8 cellular contexts compared by ENCODE assay signal in genomic region chr3:186582541-186582940, GRCh38. TPM values are rescaled to one million over a fixed set of nuclear protein-coding genes. Genes with fewer than 3 reads are reported as not detected.
"Had no signal": no experiment of that assay in that cellular context is flagged by ENCODE, and none has a peak within 500 bp of the region (broad histone marks: within the 10 kb centered on the region; RNA-seq: fewer than 3 reads in every experiment).

No MANE protein-coding gene starts in this region.

- H3K9me3 Mint-ChIP-seq: GM23338, H9 had no signal

- H3K27ac Mint-ChIP-seq: GM23338, H9 had no signal

- H3K4me1 Mint-ChIP-seq: GM23338, H9 had no signal

- DNase-seq: H9, HCEC 1CT, IMR-90, KG1 had no signal

- H3K4me3 ChIP-seq: GM23338, K562 had no signal

- ATAC-seq: GM23338, K562 had no signal

- H3K4me3 Mint-ChIP-seq: GM23338, H9 had no signal

- FAIRE-seq: H1, K562 had no signal

- H3K27ac ChIP-seq: HL-60 had no signal

RNA-seq across cellular contexts. Expression of gene AHSG, which starts 30.3 kb away (rescaled TPM):
- total RNA-seq: H9, IMR-90 had no signal

RNA-seq across cellular contexts. Expression of gene FETUB, which starts 57.7 kb away (rescaled TPM):
- total RNA-seq: GM23338, H1, H9, IMR-90, K562 had no signal
